ENCODE assay signal across 8 cellular contexts in genomic region chr5:108727154-108727638, GRCh38. TPM values are rescaled to one million over a fixed set of nuclear protein-coding genes. Genes with fewer than 3 reads are reported as not detected.
DNase-seq lines count a peak whose midpoint lies in the region; ATAC-seq lines count a peak whose summit lies in the region.

No MANE protein-coding gene starts in this region.

- no peak for ATAC-seq in GM18511 (IDR thresholded peaks at IDR 0.05; ENCODE audit: unreplicated experiment)

- H3K9ac ChIP-seq in iPS-15b (ENCODE audit: low read depth, low read length) (peak overlapping the region; percentile 77), skeletal muscle tissue (ENCODE audit: low read depth in 1 of 3, low read length in 3 of 3) (peak overlapping the region; percentile 93 to 98 (median 94))

- H3K4me1 ChIP-seq in iPS-15b (ENCODE audit: control insufficient read depth, insufficient read depth, low read length) (peaks cover 5% of the 10 kb centered on the region), skeletal muscle tissue (ENCODE audit: control insufficient read depth in 3 of 3, insufficient read depth in 3 of 3, low read length in 3 of 3) (peaks cover 0 to 6% (median 0%) of the 10 kb centered on the region in 3 donors)

- no peaks in the 10 kb centered on the region for H3K27me3 ChIP-seq in iPS-15b (ENCODE audit: control insufficient read depth, insufficient read depth, low read length)
- H3K27me3 ChIP-seq in skeletal muscle tissue (ENCODE audit: control insufficient read depth in 3 of 3, insufficient read depth in 3 of 3, low read length in 3 of 3) = no peaks in the 10 kb centered on the region

- H3K27ac ChIP-seq in angular gyrus (ENCODE audit: low read depth, low read length) = peak overlapping the region; percentile 72
- H3K27ac ChIP-seq in skeletal muscle tissue (ENCODE audit: low read depth, low read length) = peak overlapping the region; percentile 87

- H3K36me3 ChIP-seq in iPS-15b (ENCODE audit: control insufficient read depth, insufficient read depth, low read length) = no peaks in the 10 kb centered on the region
- no peaks in the 10 kb centered on the region for H3K36me3 ChIP-seq in skeletal muscle tissue (ENCODE audit: control insufficient read depth in 3 of 3, insufficient read depth in 3 of 3, low read length in 3 of 3)

- in situ Hi-C loops in KBM-7 (cut with MboI; ENCODE audit: low pct_unique_long_range_greater_than_20kb, low sequenced_read_pairs) = no loop called here

- peak overlapping the region; percentile 51 for H3K4me3 ChIP-seq in iPS-15b (ENCODE audit: low read depth, low read length)
- H3K4me3 ChIP-seq in skeletal muscle tissue (ENCODE audit: low read length in 3 of 3) = peak overlapping the region; percentile 81 to 96 (median 95)

- DNase-seq in DMS53 (lab: John Stamatoyannopoulos, UW) (peak; percentile 91), KBM-7 (peak; percentile 73), NCI-H1048 (lab: John Stamatoyannopoulos, UW) (no peak), globus pallidus (ENCODE audit: low spot score) (no peak)

- H3K9me3 ChIP-seq in iPS-15b (ENCODE audit: control insufficient read depth, insufficient read depth, low read length) (no peaks in the 10 kb centered on the region), skeletal muscle tissue (ENCODE audit: control insufficient read depth in 3 of 3, low read length in 3 of 3) (no peaks in the 10 kb centered on the region)

RNA-seq across cellular contexts. Expression of gene FER, which starts 20.5 kb away (rescaled TPM):
- 19.8 TPM for total RNA-seq in skeletal muscle tissue

Comparison
In these comparisons a context has a peak if more than half of its experiments do, and no peak if none do; other contexts are left out.
1. DNase-seq: peak in DMS53 (single experiment) and KBM-7 (single experiment); none in NCI-H1048 (single experiment) and globus pallidus (single experiment).